18 cellular contexts compared by ENCODE assay signal in genomic region chr5:173535976-173536639, GRCh38.
DNase-seq lines count a peak whose midpoint lies in the region; ATAC-seq and TF ChIP-seq lines count a peak whose summit lies in the region.
"Had no signal": no experiment of that assay in that cellular context is flagged by ENCODE, and none has a peak within 500 bp of the region (broad histone marks: within the 10 kb centered on the region; RNA-seq: fewer than 3 reads in every experiment).

No MANE protein-coding gene starts in this region.

- no peaks in the 10 kb centered on the region for H4K20me1 ChIP-seq in PC-3 (ENCODE audit: low read length)

- no peaks in the 10 kb centered on the region for H3K36me3 ChIP-seq in PC-3 (ENCODE audit: low read depth, low read length)
- H3K36me3 ChIP-seq in transverse colon, result no peaks in the 10 kb centered on the region
- H3K36me3 ChIP-seq: Peyer's patch had no signal

- H2AFZ ChIP-seq in PC-3 (ENCODE audit: low read length), result peak overlapping the region; percentile 13; the same call in 1 of the 2 replicates

- peaks cover 21% of the 10 kb centered on the region for H3K4me1 Mint-ChIP-seq in osteocyte (ENCODE audit: unreplicated experiment)
- H3K4me1 Mint-ChIP-seq: B cell, IgD-negative memory B cell had no signal

- peak overlapping the region; percentile 50 for H3K27ac Mint-ChIP-seq in osteocyte (ENCODE audit: unreplicated experiment)
- H3K27ac Mint-ChIP-seq: B cell; CD4-positive, alpha-beta T cell; IgD-negative memory B cell had no signal

- TF ChIP-seq POLR2A in transverse colon (IDR thresholded peaks at IDR 0.05), result no peak

- no peak overlapping the region for H3K4me3 ChIP-seq in PC-3 (ENCODE audit: low read length)
- no peak overlapping the region for H3K4me3 ChIP-seq in epithelial cell of esophagus (ENCODE audit: low read length)
- H3K4me3 ChIP-seq in dorsolateral prefrontal cortex, result no peak overlapping the region
- no peak overlapping the region for H3K4me3 ChIP-seq in transverse colon
- H3K4me3 ChIP-seq: Peyer's patch had no signal

- POLR2A ChIA-PET in PC-3 (lab: Charles Lee; ENCODE audit: unreplicated experiment), result no interaction called here

- H3K4me1 ChIP-seq in PC-3 (ENCODE audit: insufficient read depth, low read length) (peaks cover 6% of the 10 kb centered on the region; the same call in 1 of the 2 replicates), transverse colon (no peaks in the 10 kb centered on the region)
- H3K4me1 ChIP-seq: Peyer's patch had no signal

- intact Hi-C loops in PC-3 (cut with micrococcal nuclease), result no loop called here
- intact Hi-C loops in dorsolateral prefrontal cortex (cut with DNase I), result no loop called here
- intact Hi-C loops in transverse colon (cut with DNase I; ENCODE audit: low total_unique reads), result no loop called here

- no peaks in the 10 kb centered on the region for H3F3A ChIP-seq in PC-3 (ENCODE audit: low read length, unreplicated experiment)

- no peaks in the 10 kb centered on the region for H3K9me3 ChIP-seq in PC-3 (ENCODE audit: low read length)
- H3K9me3 ChIP-seq in transverse colon, result no peaks in the 10 kb centered on the region
- H3K9me3 ChIP-seq: Peyer's patch had no signal

- H3K79me2 ChIP-seq in PC-3 (ENCODE audit: low read length), result no peaks in the 10 kb centered on the region

- TF ChIP-seq CTCF in PC-3 (conservative IDR thresholded peaks at IDR 0.05; ENCODE audit: low read depth, low read length) (no peak), epithelial cell of esophagus (IDR thresholded peaks at IDR 0.05; ENCODE audit: insufficient read depth, low read depth, low read length, missing control alignments) (no peak), osteocyte (IDR thresholded peaks at IDR 0.05) (no peak), dorsolateral prefrontal cortex (IDR thresholded peaks at IDR 0.05 in 54 of 56, conservative IDR thresholded peaks at IDR 0.05 in 2 of 56; ENCODE audit: low read depth in 1 of 56, partially characterized antibody in 56 of 56) (no peak), transverse colon (IDR thresholded peaks at IDR 0.05) (no peak)

- H3K36me3 Mint-ChIP-seq in osteocyte (ENCODE audit: unreplicated experiment), result no peaks in the 10 kb centered on the region
- H3K36me3 Mint-ChIP-seq: IgD-negative memory B cell had no signal

- H3K9ac ChIP-seq in PC-3 (ENCODE audit: low read length), result no peak overlapping the region

- no peaks in the 10 kb centered on the region for H3K9me2 ChIP-seq in PC-3 (replicated peaks; ENCODE audit: low read length)

- in situ Hi-C loops in transverse colon (cut with MboI; ENCODE audit: low pct_ligation_motif_present in 1 of 4, low pct_unique_long_range_greater_than_20kb in 1 of 4, low sequenced_read_pairs in 3 of 4), result no loop called here

- H3K27ac ChIP-seq in PC-3 (ENCODE audit: low read length) (no peak overlapping the region), dorsolateral prefrontal cortex (no peak overlapping the region), transverse colon (no peak overlapping the region)
- H3K27ac ChIP-seq: Peyer's patch had no signal

- no TSS peak for BruUV-seq in PC-3 (replicated peaks; lab: Mats Ljungman, UMichigan)

- no peak for TF ChIP-seq EP300 in transverse colon (IDR thresholded peaks at IDR 0.05; ENCODE audit: low read depth)

- CTCF ChIA-PET in PC-3 (lab: Charles Lee), result no interaction called here

- ATAC-seq in PC-3, result peak; percentile 73
- ATAC-seq: SK-N-SH treated with all-trans-retinoic acid at 6 μM for 48 hours had no signal

- H3K27me3 Mint-ChIP-seq in osteocyte (ENCODE audit: unreplicated experiment), result no peaks in the 10 kb centered on the region

- DNase-seq in HCEC 1CT (peak; percentile 4), PC-3 (peak; percentile 29), epithelial cell of esophagus (ENCODE audit: low read depth) (peak; percentile 17), osteocyte (ENCODE audit: extremely low spot score, unreplicated experiment) (no peak), GF-D8 (lab: John Stamatoyannopoulos, UW) (no peak), dorsolateral prefrontal cortex (no peak), transverse colon (no peak)
- DNase-seq: CD4-positive, alpha-beta T cell; H7; NCI-H1048; NCI-H1694; NCI-H345; NCI-H69; Peyer's patch; SHP77 had no signal

- H3K27me3 ChIP-seq in PC-3 (ENCODE audit: low read length) (no peaks in the 10 kb centered on the region), dorsolateral prefrontal cortex (no peaks in the 10 kb centered on the region), transverse colon (no peaks in the 10 kb centered on the region)
- H3K27me3 ChIP-seq: Peyer's patch had no signal

- WGBS in transverse colon (ENCODE audit: low coverage in 1 of 2), 2 donors, result 59 to 86% methylated on average over 2 to 3 of the region's 3 CpGs

- H3K9me3 Mint-ChIP-seq in osteocyte (ENCODE audit: unreplicated experiment), result peaks cover 3% of the 10 kb centered on the region
- H3K9me3 Mint-ChIP-seq: CD4-positive, alpha-beta T cell; IgD-negative memory B cell had no signal

- H3K4me3 Mint-ChIP-seq in osteocyte (ENCODE audit: unreplicated experiment), result no peak overlapping the region
- H3K4me3 Mint-ChIP-seq: B cell; CD4-positive, alpha-beta T cell; IgD-negative memory B cell had no signal

- H3K4me2 ChIP-seq in PC-3 (ENCODE audit: low read length), result 0 out of 2 replicates have a peak overlapping the region, but pooled peaks have one; percentile 5

Comparison
In these comparisons a context has a peak if more than half of its experiments do, and no peak if none do; other contexts are left out.
1. DNase-seq: peak in HCEC 1CT (single experiment), PC-3 (single experiment) and epithelial cell of esophagus (single experiment); none in osteocyte (single experiment), GF-D8 (single experiment), dorsolateral prefrontal cortex (0 of 10) and transverse colon (single experiment).